ENCODE assay signal across 1 cellular context in the genomic region with DNA sequence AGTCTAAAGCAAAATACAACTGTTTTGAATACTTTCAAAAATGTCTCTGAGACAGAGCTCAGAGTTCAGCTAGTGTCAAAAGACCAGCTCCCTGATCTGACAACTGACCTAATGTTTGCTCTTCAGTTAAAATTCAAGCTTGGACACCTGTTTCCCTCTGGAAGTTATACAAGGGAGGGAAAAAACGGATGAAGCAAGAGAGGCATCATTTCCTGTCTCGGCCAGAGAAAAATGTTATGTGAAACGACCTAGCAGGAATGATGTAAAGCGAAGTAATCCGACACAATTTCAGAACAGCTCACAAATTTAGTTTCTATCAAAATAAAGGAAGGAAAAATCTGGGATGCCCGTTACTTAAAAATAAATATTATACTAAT.
TF ChIP-seq lines count a peak whose summit lies in the region.

No MANE protein-coding gene starts in this region.

TF ChIP-seq in K562, 482 proteins besides CTCF, POLR2A, EP300 and RAD21 (continued from another document):
- TF ChIP-seq NBN (IDR thresholded peaks at IDR 0.05; ENCODE audit: low read depth) (no peak), ZNF121 (CRISPR knock-in tag; conservative IDR thresholded peaks at IDR 0.05) (no peak), TBP (optimal IDR thresholded peaks at IDR 0.05; ENCODE audit: low read depth, low read length) (no peak), KAT7 (CRISPR knock-in tag; IDR thresholded peaks at IDR 0.05; ENCODE audit: borderline replicate concordance) (no peak), SMAD3 (CRISPR knock-in tag; conservative IDR thresholded peaks at IDR 0.05) (no peak)
